7 cellular contexts compared by ENCODE assay signal in the genomic region with DNA sequence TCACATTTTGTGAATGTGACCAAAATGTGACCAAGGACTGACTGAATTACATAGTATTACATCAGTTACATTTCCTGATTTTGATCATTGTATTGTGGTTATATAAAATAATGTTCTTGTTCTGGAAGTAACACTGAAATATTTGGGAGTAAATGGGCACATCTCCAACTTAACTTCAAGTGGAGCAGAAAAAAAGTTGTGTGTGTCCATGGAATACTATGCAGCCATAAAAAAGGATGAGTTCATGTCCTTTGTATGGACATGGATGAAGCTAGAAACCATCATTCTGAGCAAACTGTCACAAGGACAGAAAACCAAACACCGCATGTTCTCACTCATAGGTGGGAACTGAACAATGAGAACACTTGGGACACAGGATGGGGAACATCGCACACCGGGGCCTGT. TPM values are rescaled to one million over a fixed set of nuclear protein-coding genes. Genes with fewer than 3 reads are reported as not detected.
A peak's percentile ranks its signal among the peaks of the same experiment; 100 is the strongest.
DNase-seq lines count a peak whose midpoint lies in the region; ATAC-seq, FAIRE-seq and TF ChIP-seq lines count a peak whose summit lies in the region.
"Not testable (repeated sequence)": the region's sequence is repeated elsewhere in the genome, so short reads cannot be mapped to it uniquely, and the experiment has no call there.

No MANE protein-coding gene starts in this region.

- not testable (repeated sequence) for H3K9me3 ChIP-seq in GM12878 (replicated peaks; ENCODE audit: control insufficient read depth, insufficient read depth, low read length)

- RAD21 ChIA-PET in GM12878 (lab: Charles Lee; ENCODE audit: unreplicated experiment), result not testable (repeated sequence)

- WGBS in GM12878 (ENCODE audit: insufficient coverage, insufficient replicate concordance, low lambda C conversion rate, missing lambda C conversion rate), result 97% methylated on average over 3 of the region's 3 CpGs

- not testable (repeated sequence) for H3K27ac ChIP-seq in GM12878 (ENCODE audit: control insufficient read depth, insufficient read depth)
- H3K27ac ChIP-seq in epithelial cell of prostate, result peak overlapping the region; percentile 47

- H3K4me1 Mint-ChIP-seq in WTC11, result peaks cover 34% of the 10 kb centered on the region
- peaks cover 44% of the 10 kb centered on the region for H3K4me1 Mint-ChIP-seq in activated naive CD4-positive, alpha-beta T cell treated with anti-CD3 and anti-CD28 coated beads for 36 hours (ENCODE audit: low read depth)
- peaks cover 56% of the 10 kb centered on the region for H3K4me1 Mint-ChIP-seq in stimulated activated naive CD8-positive, alpha-beta T cell treated with anti-CD3 and anti-CD28 coated beads, Interleukin-15, amount 100 ng/mL, for 72 hours

- SMC1A ChIA-PET in GM12878 (lab: Charles Lee; ENCODE audit: uncharacterized antibody, unreplicated experiment), result not testable (repeated sequence)

- not testable (repeated sequence) for TF ChIP-seq CTCF in WTC11 (IDR thresholded peaks at IDR 0.05); GM12878 (IDR thresholded peaks at IDR 0.05 in 2 of 3, conservative IDR thresholded peaks at IDR 0.05 in 1 of 3; ENCODE audit: control insufficient read depth in 2 of 3, extremely low read depth in 1 of 3, insufficient read depth in 1 of 3, low read depth in 3 of 3, low read length in 3 of 3)

- not testable (repeated sequence) for H3K4me2 ChIP-seq in GM12878 (ENCODE audit: control insufficient read depth, insufficient read depth)

- intact Hi-C loops in activated naive CD4-positive, alpha-beta T cell treated with anti-CD3 and anti-CD28 coated beads for 36 hours (cut with micrococcal nuclease), result not testable (repeated sequence)
- intact Hi-C loops in GM12878 (cut with micrococcal nuclease; ENCODE audit: unreplicated experiment), result loop anchor here (10.0 kb wide), 2 partner anchors 300 to 670 kb away; a partner anchor contains a TSS

- DNase-seq in KBM-7, result peak; percentile 52
- DNase-seq in WTC11 (ENCODE audit: low spot score); activated naive CD4-positive, alpha-beta T cell treated with anti-CD3 and anti-CD28 coated beads for 36 hours; GM12878 (ENCODE audit: low read depth, low spot score); epithelial cell of prostate (ENCODE audit: low read depth, low spot score); stimulated activated naive CD8-positive, alpha-beta T cell treated with anti-CD3 and anti-CD28 coated beads, Interleukin-15, amount 100 ng/mL, for 72 hours: not testable (repeated sequence)
- peak; percentile 49 for DNase-seq in activated CD8-positive, alpha-beta memory T cell treated with anti-CD3 and anti-CD28 coated beads, Interleukin-2, amount 50 U/mL, for 48 hours

- H2AFZ ChIP-seq in GM12878 (ENCODE audit: control insufficient read depth, low read depth, low read length), result not testable (repeated sequence)

- H3K4me3 ChIP-seq in GM12878, result not testable (repeated sequence)

- not testable (repeated sequence) for H3K27me3 ChIP-seq in GM12878 (replicated peaks in 1 of 2; ENCODE audit: control insufficient read depth in 2 of 2, insufficient read depth in 2 of 2, low read length in 1 of 2)

- not testable (repeated sequence) for FAIRE-seq in GM12878 (lab: Jason Lieb, UNC)

- H3K4me1 ChIP-seq in GM12878 (ENCODE audit: control insufficient read depth, insufficient read depth, low read length), result peaks cover 10% of the 10 kb centered on the region

- not testable (repeated sequence) for BruUV-seq in GM12878 (replicated peaks; lab: Mats Ljungman, UMichigan)

- H3K79me2 ChIP-seq in GM12878 (ENCODE audit: control insufficient read depth, insufficient read depth, low read length), result peaks cover 34% of the 10 kb centered on the region

- TF ChIP-seq POLR2A in GM12878 (IDR thresholded peaks at IDR 0.05; ENCODE audit: low read depth, low read length), result not testable (repeated sequence)

- not testable (repeated sequence) for TF ChIP-seq RAD21 in GM12878 (IDR thresholded peaks at IDR 0.05; ENCODE audit: insufficient read depth, low read depth, low read length)

- H3K4me3 Mint-ChIP-seq in WTC11; activated naive CD4-positive, alpha-beta T cell treated with anti-CD3 and anti-CD28 coated beads for 36 hours; stimulated activated naive CD8-positive, alpha-beta T cell treated with anti-CD3 and anti-CD28 coated beads, Interleukin-15, amount 100 ng/mL, for 72 hours: not testable (repeated sequence)

- peaks cover 56% of the 10 kb centered on the region for H3K36me3 Mint-ChIP-seq in WTC11
- peaks cover 53% of the 10 kb centered on the region for H3K36me3 Mint-ChIP-seq in activated naive CD4-positive, alpha-beta T cell treated with anti-CD3 and anti-CD28 coated beads for 36 hours (ENCODE audit: low read depth)

- H3K9ac ChIP-seq in GM12878 (ENCODE audit: control insufficient read depth, insufficient read depth, low read length), result not testable (repeated sequence)

- not testable (repeated sequence) for H3K27ac Mint-ChIP-seq in WTC11
- peak overlapping the region; percentile 28 for H3K27ac Mint-ChIP-seq in activated naive CD4-positive, alpha-beta T cell treated with anti-CD3 and anti-CD28 coated beads for 36 hours
- peak overlapping the region; percentile 92 for H3K27ac Mint-ChIP-seq in stimulated activated naive CD8-positive, alpha-beta T cell treated with anti-CD3 and anti-CD28 coated beads, Interleukin-15, amount 100 ng/mL, for 72 hours

- POLR2A ChIA-PET in WTC11 (lab: Charles Lee); GM12878 (lab: Charles Lee): not testable (repeated sequence)

- TF ChIP-seq EP300 in GM12878 (IDR thresholded peaks at IDR 0.05; ENCODE audit: borderline replicate concordance in 1 of 2, control insufficient read depth in 1 of 2, low read depth in 2 of 2, low read length in 2 of 2), result not testable (repeated sequence)

- peaks cover 14% of the 10 kb centered on the region for H4K20me1 ChIP-seq in GM12878 (ENCODE audit: control insufficient read depth, insufficient read depth)

- not testable (repeated sequence) for H3K9me3 Mint-ChIP-seq in WTC11; activated naive CD4-positive, alpha-beta T cell treated with anti-CD3 and anti-CD28 coated beads for 36 hours; stimulated activated naive CD8-positive, alpha-beta T cell treated with anti-CD3 and anti-CD28 coated beads, Interleukin-15, amount 100 ng/mL, for 72 hours

- in situ Hi-C loops in KBM-7 (cut with MboI; ENCODE audit: low pct_unique_long_range_greater_than_20kb, low sequenced_read_pairs); GM12878 (cut with MboI): not testable (repeated sequence)

- not testable (repeated sequence) for H3K27me3 Mint-ChIP-seq in WTC11 (ENCODE audit: low read depth); activated naive CD4-positive, alpha-beta T cell treated with anti-CD3 and anti-CD28 coated beads for 36 hours (ENCODE audit: low read depth); stimulated activated naive CD8-positive, alpha-beta T cell treated with anti-CD3 and anti-CD28 coated beads, Interleukin-15, amount 100 ng/mL, for 72 hours

- ATAC-seq in WTC11; GM12878; stimulated activated naive CD8-positive, alpha-beta T cell treated with anti-CD3 and anti-CD28 coated beads, Interleukin-15, amount 100 ng/mL, for 72 hours: not testable (repeated sequence)

- peaks cover 27 to 44% of the 10 kb centered on the region in 2 experiments for H3K36me3 ChIP-seq in GM12878 (ENCODE audit: control insufficient read depth in 2 of 2, insufficient read depth in 2 of 2, low read length in 1 of 2)

- CTCF ChIA-PET in WTC11 (lab: Charles Lee); GM12878 (lab: Yijun Ruan, JAX): not testable (repeated sequence)
- CTCF ChIA-PET in activated naive CD4-positive, alpha-beta T cell treated with anti-CD3 and anti-CD28 coated beads for 36 hours (lab: Charles Lee), result interaction anchor here (1.2 kb wide), 1 partner anchor 477 kb away, joined by 3 read pairs; a partner anchor contains a TSS

TF ChIP-seq in WTC11, 78 proteins besides CTCF, POLR2A, EP300 and RAD21 (continues in another document):
- TF ChIP-seq PRRX2 (CRISPR knock-in tag; IDR thresholded peaks at IDR 0.05), result 0 out of 2 replicates have a peak, but pooled peaks have one; percentile 45

TF ChIP-seq in GM12878, 131 proteins besides CTCF, POLR2A, EP300 and RAD21:
- 0 out of 2 replicates have a peak, but pooled peaks have one; percentile 33 for TF ChIP-seq ZNF217 (IDR thresholded peaks at IDR 0.05)
- peak; percentile 62; the same call in 1 of the 2 replicates for TF ChIP-seq SMARCA5 (IDR thresholded peaks at IDR 0.05)

RNA-seq across cellular contexts. Expression of a gene that starts 5.8 kb away (rescaled TPM):
- total RNA-seq in WTC11 (2021), result 2,241 to 2,715 TPM (median 2,561 TPM) in 3 replicates
- total RNA-seq in activated naive CD4-positive, alpha-beta T cell treated with anti-CD3 and anti-CD28 coated beads for 36 hours, result 1,000 to 10,000 TPM; 3,025 to 3,069 TPM
- 481 and 582 TPM in 2 replicates for total RNA-seq in GM12878 (2013; cell fraction: nucleolus; rRNA removed)
- 5,088 and 5,187 TPM in 2 replicates for total RNA-seq in GM12878 (2014; rRNA removed)
- 7,557 and 7,879 TPM in 2 replicates for total RNA-seq in GM12878 (2014; rRNA removed; fragmentation: Illumina TruSeq; extraction: Trizol)
- total RNA-seq in GM12878 (2021), result 2,781 and 2,861 TPM in 2 replicates
- polyA plus RNA-seq in GM12878 (2011; ENCODE audit: low read depth), result 17,491 TPM
- 5,480 and 5,843 TPM in 2 replicates for polyA plus RNA-seq in GM12878 (2011; rRNA removed)
- 5,210 and 5,386 TPM in 2 replicates for polyA plus RNA-seq in GM12878 (2011; cell fraction: cytosol; rRNA removed)
- 1,504 and 1,515 TPM in 2 replicates for polyA plus RNA-seq in GM12878 (2011; cell fraction: nucleus; rRNA removed)
- polyA plus RNA-seq in GM12878 (2012), result 6,753 and 7,585 TPM in 2 replicates
- 3,851 and 4,093 TPM in 2 replicates for polyA plus RNA-seq in GM12878 (2014; fragmentation: Illumina TruSeq; extraction: Trizol)
- 1,000 to 10,000 TPM; 2,736 to 3,665 TPM for polyA plus RNA-seq in GM12878 (2014; fragmentation: Nextera tagmentation; extraction: Ambion mirVana)
- 7,788 and 7,871 TPM in 2 replicates for polyA plus RNA-seq in GM12878 (2014; rRNA removed)
- 1,000 to 10,000 TPM; 1,223 to 1,264 TPM for polyA plus RNA-seq in GM12878 (2016; fragmentation: Nextera tagmentation; extraction: Ambion mirVana)
- 1,047 and 1,094 TPM in 2 replicates for polyA minus RNA-seq in GM12878 (2011; rRNA and poly(A)+ RNA removed)
- polyA minus RNA-seq in GM12878 (2011; cell fraction: cytosol; rRNA and poly(A)+ RNA removed), result 683 and 745 TPM in 2 replicates
- 264 and 438 TPM in 2 replicates for polyA minus RNA-seq in GM12878 (2011; cell fraction: nucleus; rRNA and poly(A)+ RNA removed)
